In genomic region chr7:143372070-143372469, GRCh38 we compare ENCODE assay signal across 10 cellular contexts. TPM values are rescaled to one million over a fixed set of nuclear protein-coding genes. Genes with fewer than 3 reads are reported as not detected.
A peak's percentile ranks its signal among the peaks of the same experiment; 100 is the strongest.
DNase-seq lines count a peak whose midpoint lies in the region; ATAC-seq and TF ChIP-seq lines count a peak whose summit lies in the region.
"Had no signal": no experiment of that assay in that cellular context is flagged by ENCODE, and none has a peak within 500 bp of the region (broad histone marks: within the 10 kb centered on the region; RNA-seq: fewer than 3 reads in every experiment).

No MANE protein-coding gene starts in this region.

- intact Hi-C loops in heart left ventricle (cut with DNase I), result loop anchor here in 1 of 10 donors (10.0 kb wide), 1 partner anchor 107 kb away; the partner anchor contains the start of gene GSTK1

- H3K27me3 ChIP-seq in heart left ventricle (no peaks in the 10 kb centered on the region), HAP-1 (ENCODE audit: low read depth) (peaks cover 15% of the 10 kb centered on the region; the same call in 1 of the 2 replicates)

- H3K4me1 ChIP-seq in heart left ventricle (peaks cover 0 to 56% (median 0%) of the 10 kb centered on the region in 12 donors), HAP-1 (no peaks in the 10 kb centered on the region)

- peak in 3 of 4 donors; percentile 64 to 76 (median 74) for ATAC-seq in heart left ventricle

- peak overlapping the region in 1 of 12 donors; percentile 70 for H3K27ac ChIP-seq in heart left ventricle

- in situ Hi-C loops in HAP-1 (cut with MboI; ENCODE audit: low sequenced_read_pairs), result no loop called here

- peak; percentile 90 for DNase-seq in Ammon's horn (ENCODE audit: low spot score)
- DNase-seq in LoVo (ENCODE audit: low spot score), result peak; percentile 35
- DNase-seq in activated T-cell treated with anti-CD3 and anti-CD28 coated beads for 4 hours, result peak; percentile 33
- DNase-seq in heart left ventricle, result peak in 3 of 5 donors; percentile 64 to 73 (median 67)
- peak in 4 of 6 experiments; percentile 7 to 52 (median 34) for DNase-seq in stimulated activated naive CD4-positive, alpha-beta T cell (lab: John Stamatoyannopoulos, UW)
- DNase-seq in DMS79 (lab: John Stamatoyannopoulos, UW), result no peak
- no peak for DNase-seq in HAP-1 (ENCODE audit: low spot score in 2 of 2)
- DNase-seq in hepatic stellate cell (ENCODE audit: low spot score), result no peak

- no peak for TF ChIP-seq POLR2A in heart left ventricle (IDR thresholded peaks at IDR 0.05)

- 35 to 54% (median 46%) methylated on average over 4 of the region's 4 CpGs for WGBS in heart left ventricle, 4 donors

- H3K36me3 ChIP-seq in heart left ventricle (no peaks in the 10 kb centered on the region), HAP-1 (replicated peaks) (no peaks in the 10 kb centered on the region)

- peak in 3 of 12 donors; percentile 25 to 34 (median 26) for TF ChIP-seq CTCF in heart left ventricle (IDR thresholded peaks at IDR 0.05)

- no peaks in the 10 kb centered on the region for H3K9me3 ChIP-seq in heart left ventricle
- H3K9me3 ChIP-seq in HAP-1, result no peaks in the 10 kb centered on the region

- H3K4me3 ChIP-seq in heart left ventricle (no peak overlapping the region), HAP-1 (no peak overlapping the region)

RNA-seq across cellular contexts. Expression of gene ZYX, which starts 9.1 kb away (rescaled TPM):
- total RNA-seq in heart left ventricle, result 100 to 1,000 TPM in 4 of 9 donors, 10 to 100 TPM in 5; 59.6 to 217 (median 79.4) TPM
- polyA plus RNA-seq in heart left ventricle, result 100 to 1,000 TPM in 1 of 2 donors, 10 to 100 TPM in 1; 55.9 to 156 TPM

RNA-seq across cellular contexts. Expression of gene FAM131B, which starts 9.6 kb away (rescaled TPM):
- total RNA-seq in heart left ventricle, result under 1 TPM; 0.15 to 0.79 (median 0.42) TPM
- under 1 TPM; 0.19 to 0.25 TPM for polyA plus RNA-seq in heart left ventricle

RNA-seq across cellular contexts. Expression of gene EPHA1, which starts 36.6 kb away (rescaled TPM):
- under 1 TPM in 3 of 9 donors, not detected in 6; 0.06 to 0.51 (median 0.48) TPM for total RNA-seq in heart left ventricle
- polyA plus RNA-seq in heart left ventricle, result under 1 TPM in 1 of 2 donors, not detected in 1; 0.04 TPM

RNA-seq across cellular contexts. Expression of gene CLCN1, which starts 56.2 kb away (rescaled TPM):
- 1 to 10 TPM in 1 of 9 donors, not detected in 8; 1.4 TPM for total RNA-seq in heart left ventricle
- under 1 TPM in 1 of 2 donors, not detected in 1; 0.03 TPM for polyA plus RNA-seq in heart left ventricle
- total RNA-seq: lower leg skin; T-helper 2 cell treated with Interferon-gamma antibody and Interleukin-4, amounts not matched to agents 100 ng/mL and 5 ng/mL, for 36 hours had no signal

Comparison
In these comparisons a context has a peak if more than half of its experiments do, and no peak if none do; other contexts are left out.
1. DNase-seq: peak in Ammon's horn (single experiment), LoVo (single experiment), activated T-cell treated with anti-CD3 and anti-CD28 coated beads for 4 hours (single experiment), heart left ventricle (3 of 5) and stimulated activated naive CD4-positive, alpha-beta T cell (4 of 6); none in DMS79 (single experiment), HAP-1 (0 of 2) and hepatic stellate cell (single experiment).